Comparison of ENCODE assay signal across 27 cellular contexts in genomic region chr7:64431838-64432237, GRCh38.
"Had no signal": no experiment of that assay in that cellular context is flagged by ENCODE, and none has a peak within 500 bp of the region (broad histone marks: within the 10 kb centered on the region; RNA-seq: fewer than 3 reads in every experiment).

No MANE protein-coding gene starts in this region.

- H3K4me3 ChIP-seq: colonic mucosa, coronary artery, dorsolateral prefrontal cortex, esophagus muscularis mucosa, esophagus squamous epithelium, gastrocnemius medialis, gastroesophageal sphincter, heart left ventricle, heart right ventricle had no signal

- H3K27me3 ChIP-seq: colonic mucosa, dorsolateral prefrontal cortex, esophagus muscularis mucosa, esophagus squamous epithelium, foreskin keratinocyte, gastrocnemius medialis, gastroesophageal sphincter, heart left ventricle, heart right ventricle had no signal

- DNase-seq: colonic mucosa; cortex of kidney; dermis blood vessel endothelial cell; dorsolateral prefrontal cortex; effector CD4-positive, alpha-beta T cell; effector CD8-positive, alpha-beta T cell; effector memory CD4-positive, alpha-beta T cell; effector memory CD8-positive, alpha-beta T cell; endodermal cell; erythroblast; esophagus squamous epithelium; foreskin fibroblast; foreskin keratinocyte; foreskin melanocyte; gastrocnemius medialis; glutamatergic neuron; head of caudate nucleus; heart left ventricle; heart right ventricle had no signal

- FAIRE-seq: colon, endometrium, endothelial cell of umbilical vein had no signal

- H3K27ac ChIP-seq: colonic mucosa, coronary artery, dorsolateral prefrontal cortex, epithelial cell of prostate, esophagus muscularis mucosa, esophagus squamous epithelium, foreskin keratinocyte, gastrocnemius medialis, gastroesophageal sphincter, heart left ventricle, heart right ventricle had no signal

- H3K36me3 ChIP-seq: colonic mucosa, esophagus muscularis mucosa, esophagus squamous epithelium, gastrocnemius medialis, gastroesophageal sphincter, heart left ventricle, heart right ventricle had no signal

- H3K4me1 ChIP-seq: colonic mucosa, esophagus muscularis mucosa, esophagus squamous epithelium, foreskin keratinocyte, gastrocnemius medialis, gastroesophageal sphincter, heart left ventricle, heart right ventricle had no signal

- ATAC-seq: effector memory CD8-positive, alpha-beta T cell; esophagus mucosa; foreskin keratinocyte; gastrocnemius medialis; gastroesophageal sphincter; heart left ventricle; heart right ventricle had no signal

- H3K9me3 ChIP-seq: colonic mucosa, gastrocnemius medialis had no signal
